23 cellular contexts compared by ENCODE assay signal in genomic region chr11:100978442-100978841, GRCh38.
"Had no signal": no experiment of that assay in that cellular context is flagged by ENCODE, and none has a peak within 500 bp of the region (broad histone marks: within the 10 kb centered on the region; RNA-seq: fewer than 3 reads in every experiment).

No MANE protein-coding gene starts in this region.

- H3K4me3 Mint-ChIP-seq: mesothelial cell of epicardium; natural killer cell treated with Interleukin-12 subunit alpha and Interleukin-12 subunit beta and Interleukin-15 and Interleukin-18, amount 100 ng/mL, for 72 hours; type B pancreatic cell had no signal

- H3K27ac ChIP-seq: epithelial cell of prostate, esophagus muscularis mucosa, gastrocnemius medialis, heart right ventricle, pancreas, stomach, thyroid gland had no signal

- H3K27ac Mint-ChIP-seq: mesothelial cell of epicardium; natural killer cell treated with Interleukin-12 subunit alpha and Interleukin-12 subunit beta and Interleukin-15 and Interleukin-18, amount 100 ng/mL, for 72 hours; progenitor cell of endocrine pancreas; type B pancreatic cell had no signal

- H3K36me3 Mint-ChIP-seq: natural killer cell treated with Interleukin-12 subunit alpha and Interleukin-12 subunit beta and Interleukin-15 and Interleukin-18, amount 100 ng/mL, for 72 hours had no signal

- H3K9me3 ChIP-seq: esophagus muscularis mucosa, gastrocnemius medialis, heart right ventricle, pancreas, stomach, thyroid gland, uterus had no signal

- H3K4me1 Mint-ChIP-seq: mesothelial cell of epicardium had no signal

- H3K9me3 Mint-ChIP-seq: mesothelial cell of epicardium; natural killer cell treated with Interleukin-12 subunit alpha and Interleukin-12 subunit beta and Interleukin-15 and Interleukin-18, amount 100 ng/mL, for 72 hours; type B pancreatic cell had no signal

- H3K27me3 ChIP-seq: esophagus muscularis mucosa, gastrocnemius medialis, heart right ventricle, pancreas, stomach, thyroid gland, uterus had no signal

- H3K4me1 ChIP-seq: esophagus muscularis mucosa, gastrocnemius medialis, heart right ventricle, pancreas, stomach, thyroid gland, uterus had no signal

- H3K4me3 ChIP-seq: esophagus muscularis mucosa, gastrocnemius medialis, heart right ventricle, pancreas, stomach, thyroid gland, uterus had no signal

- DNase-seq: effector memory CD4-positive, alpha-beta T cell; gastrocnemius medialis; heart right ventricle; hypothalamus; islet precursor cell; mammary epithelial cell; occipital lobe; pancreas; right cardiac atrium; small intestine; stimulated activated CD4-positive, alpha-beta T cell treated with anti-CD3 and anti-CD28 coated beads, Interleukin-12 subunit alpha, Interleukin-12 subunit beta, amount 100 ng/mL, for 4 hours; stimulated activated naive CD4-positive, alpha-beta T cell; stomach; substantia nigra; thyroid gland; uterus had no signal

- H3K36me3 ChIP-seq: pancreas, uterus had no signal

- ATAC-seq: gastrocnemius medialis; heart right ventricle; left lobe of liver; natural killer cell treated with Interleukin-12 subunit alpha and Interleukin-12 subunit beta and Interleukin-15 and Interleukin-18, amount 100 ng/mL, for 72 hours; pancreas; right cardiac atrium had no signal

- H3K27me3 Mint-ChIP-seq: natural killer cell treated with Interleukin-12 subunit alpha and Interleukin-12 subunit beta and Interleukin-15 and Interleukin-18, amount 100 ng/mL, for 72 hours; progenitor cell of endocrine pancreas; type B pancreatic cell had no signal
